26 cellular contexts compared by ENCODE assay signal in genomic region chr12:114612062-114612461, GRCh38.
"Had no signal": no experiment of that assay in that cellular context is flagged by ENCODE, and none has a peak within 500 bp of the region (broad histone marks: within the 10 kb centered on the region; RNA-seq: fewer than 3 reads in every experiment).

No MANE protein-coding gene starts in this region.

- H3K4me3 ChIP-seq: esophagus squamous epithelium, heart right ventricle, neural progenitor cell, prostate gland, right atrium auricular region, sigmoid colon, testis, tibial artery, upper lobe of left lung had no signal

- H3K79me2 ChIP-seq: parathyroid adenoma had no signal

- H3K4me2 ChIP-seq: neural progenitor cell had no signal

- H3K27me3 ChIP-seq: neural progenitor cell, right atrium auricular region, testis, upper lobe of left lung had no signal

- H3K27ac ChIP-seq: esophagus squamous epithelium, heart right ventricle, neural progenitor cell, parathyroid adenoma, prostate gland, right atrium auricular region, sigmoid colon, testis, tibial artery, upper lobe of left lung had no signal

- H3K36me3 ChIP-seq: esophagus squamous epithelium, heart right ventricle, neural progenitor cell, prostate gland, right atrium auricular region, sigmoid colon, tibial artery, upper lobe of left lung had no signal

- DNase-seq: effector CD8-positive, alpha-beta T cell; esophagus squamous epithelium; foreskin melanocyte; glutamatergic neuron; heart right ventricle; hypothalamus; immature natural killer cell; kidney glomerular epithelial cell; left ventricle myocardium superior; mesenchymal stem cell; midbrain; naive thymus-derived CD4-positive, alpha-beta T cell; sigmoid colon; stimulated activated CD4-positive, alpha-beta T cell treated with anti-CD3 and anti-CD28 coated beads, Interleukin-4, amount 100 ng/mL, for 4 hours; stimulated activated naive CD8-positive, alpha-beta T cell treated with anti-CD3 and anti-CD28 coated beads, Interleukin-15, Interleukin-2, amounts not matched to agents 100 U/mL and 50 U/mL, for 24 hours; substantia nigra; testis; tibial artery; upper lobe of left lung had no signal

- H3K27me3 Mint-ChIP-seq: stimulated activated memory B cell treated with anti-CD40 and anti-IgM and Interleukin-4, amounts not matched to agents 10 μg/mL and 1 μg/mL and 100 μg/mL, for 72 hours had no signal

- H3K36me3 Mint-ChIP-seq: neural progenitor cell; stimulated activated memory B cell treated with anti-CD40 and anti-IgM and Interleukin-4, amounts not matched to agents 10 μg/mL and 1 μg/mL and 100 μg/mL, for 72 hours had no signal

- H3K4me1 ChIP-seq: esophagus squamous epithelium, heart right ventricle, neural progenitor cell, parathyroid adenoma, prostate gland, right atrium auricular region, sigmoid colon, testis, tibial artery, upper lobe of left lung had no signal

- H3K9me3 Mint-ChIP-seq: dendritic cell treated with granulocyte-macrophage colony-stimulating factor and Interleukin-4, amounts not matched to agents 40 ng/mL and 50 ng/mL, for 4 days; nephron; neural progenitor cell had no signal

- ATAC-seq: heart right ventricle; left ventricle myocardium superior; naive thymus-derived CD4-positive, alpha-beta T cell; stimulated activated memory B cell treated with anti-CD40 and anti-IgM and Interleukin-4, amounts not matched to agents 10 μg/mL and 1 μg/mL and 100 μg/mL, for 72 hours; stimulated activated naive CD8-positive, alpha-beta T cell treated with anti-CD3 and anti-CD28 coated beads, Interleukin-15, Interleukin-2, amounts not matched to agents 100 U/mL and 50 U/mL, for 24 hours had no signal

- H3K4me3 Mint-ChIP-seq: dendritic cell treated with granulocyte-macrophage colony-stimulating factor and Interleukin-4, amounts not matched to agents 40 ng/mL and 50 ng/mL, for 4 days; immature natural killer cell; naive thymus-derived CD4-positive, alpha-beta T cell; nephron; neural progenitor cell; stimulated activated memory B cell treated with anti-CD40 and anti-IgM and Interleukin-4, amounts not matched to agents 10 μg/mL and 1 μg/mL and 100 μg/mL, for 72 hours had no signal

- H2AFZ ChIP-seq: neural progenitor cell, parathyroid adenoma had no signal

- H3K4me1 Mint-ChIP-seq: immature natural killer cell; naive thymus-derived CD4-positive, alpha-beta T cell; nephron; neural progenitor cell; stimulated activated memory B cell treated with anti-CD40 and anti-IgM and Interleukin-4, amounts not matched to agents 10 μg/mL and 1 μg/mL and 100 μg/mL, for 72 hours had no signal

- H3K9me3 ChIP-seq: esophagus squamous epithelium, prostate gland, right atrium auricular region, testis, tibial artery had no signal

- H3K9ac ChIP-seq: neural progenitor cell, parathyroid adenoma had no signal

- H3K27ac Mint-ChIP-seq: dendritic cell treated with granulocyte-macrophage colony-stimulating factor and Interleukin-4, amounts not matched to agents 40 ng/mL and 50 ng/mL, for 4 days; immature natural killer cell; naive thymus-derived CD4-positive, alpha-beta T cell; neural progenitor cell; stimulated activated memory B cell treated with anti-CD40 and anti-IgM and Interleukin-4, amounts not matched to agents 10 μg/mL and 1 μg/mL and 100 μg/mL, for 72 hours had no signal
